In the genomic region with DNA sequence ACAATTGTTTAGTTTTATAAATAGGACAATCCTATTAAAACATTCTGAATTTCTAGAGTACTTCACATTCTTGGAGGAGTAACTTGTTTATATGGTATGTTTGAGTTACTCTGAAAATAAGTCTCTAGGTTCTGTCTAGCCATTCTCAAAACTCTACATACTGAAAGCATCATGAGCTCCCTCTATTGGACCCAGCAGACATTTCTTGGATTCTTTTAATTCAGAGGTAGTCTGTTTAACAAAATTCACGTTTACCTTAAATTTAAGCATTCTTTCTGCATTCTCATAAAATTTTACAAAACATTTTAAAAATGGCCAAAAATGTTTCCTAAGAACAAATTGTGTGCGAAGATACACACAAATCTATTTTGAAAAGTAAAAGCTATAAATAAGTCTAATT, we compare ENCODE assay signal across 10 cellular contexts. TPM values are rescaled to one million over a fixed set of nuclear protein-coding genes. Genes with fewer than 3 reads are reported as not detected.
DNase-seq lines count a peak whose midpoint lies in the region; ATAC-seq, FAIRE-seq and TF ChIP-seq lines count a peak whose summit lies in the region.
"Had no signal": no experiment of that assay in that cellular context is flagged by ENCODE, and none has a peak within 500 bp of the region (broad histone marks: within the 10 kb centered on the region; RNA-seq: fewer than 3 reads in every experiment).

No MANE protein-coding gene starts in this region.

- H3K27ac Mint-ChIP-seq in activated naive CD4-positive, alpha-beta T cell treated with anti-CD3 and anti-CD28 coated beads, Interleukin-2, amount 10 ng/mL, durations not matched to agents 7 days and 5 days: no peak overlapping the region
- H3K27ac Mint-ChIP-seq: CD4-positive, alpha-beta T cell had no signal

- CTCF ChIA-PET in activated naive CD4-positive, alpha-beta T cell treated with anti-CD3 and anti-CD28 coated beads, Interleukin-2, amount 10 ng/mL, durations not matched to agents 7 days and 5 days (lab: Charles Lee): interaction anchor here (0.7 to 2.0 kb wide), 3 partner anchors 9 to 197 kb away, joined by 4 to 5 read pairs (median 4); no protein-coding TSS in a partner anchor

- peaks cover 19% of the 10 kb centered on the region for H3K36me3 Mint-ChIP-seq in activated naive CD4-positive, alpha-beta T cell treated with anti-CD3 and anti-CD28 coated beads, Interleukin-2, amount 10 ng/mL, durations not matched to agents 7 days and 5 days

- H3K79me2 ChIP-seq in parathyroid adenoma: no peaks in the 10 kb centered on the region

- H3K9ac ChIP-seq in parathyroid adenoma: no peak overlapping the region

- no peak for ATAC-seq in HG03520 (IDR thresholded peaks at IDR 0.05; ENCODE audit: unreplicated experiment)

- H3K9me3 Mint-ChIP-seq in activated naive CD4-positive, alpha-beta T cell treated with anti-CD3 and anti-CD28 coated beads, Interleukin-2, amount 10 ng/mL, durations not matched to agents 7 days and 5 days: no peaks in the 10 kb centered on the region
- H3K9me3 Mint-ChIP-seq: CD4-positive, alpha-beta T cell had no signal

- H3K4me1 ChIP-seq in parathyroid adenoma: no peaks in the 10 kb centered on the region

- no peak overlapping the region for H3K4me3 Mint-ChIP-seq in activated naive CD4-positive, alpha-beta T cell treated with anti-CD3 and anti-CD28 coated beads, Interleukin-2, amount 10 ng/mL, durations not matched to agents 7 days and 5 days
- H3K4me3 Mint-ChIP-seq: CD4-positive, alpha-beta T cell had no signal

- H3K27me3 ChIP-seq in bronchial epithelial cell (ENCODE audit: control insufficient read depth, insufficient read depth, low read length) (no peaks in the 10 kb centered on the region), parathyroid adenoma (ENCODE audit: control insufficient read depth, insufficient read depth, low read length) (no peaks in the 10 kb centered on the region)

- FAIRE-seq in bronchial epithelial cell (lab: Jason Lieb, UNC): no peak

- no peak overlapping the region for H3K4me2 ChIP-seq in parathyroid adenoma (ENCODE audit: low read length)

- peaks cover 3% of the 10 kb centered on the region for H3K27me3 Mint-ChIP-seq in activated naive CD4-positive, alpha-beta T cell treated with anti-CD3 and anti-CD28 coated beads, Interleukin-2, amount 10 ng/mL, durations not matched to agents 7 days and 5 days

- H3K9me3 ChIP-seq in parathyroid adenoma (ENCODE audit: control insufficient read depth, low read length): no peaks in the 10 kb centered on the region

- H3K36me3 ChIP-seq in bronchial epithelial cell (ENCODE audit: control insufficient read depth, insufficient read depth, low read length) (peaks cover 2% of the 10 kb centered on the region), parathyroid adenoma (ENCODE audit: control insufficient read depth, insufficient read depth, low read length) (peaks cover 4% of the 10 kb centered on the region)

- DNase-seq in NCI-H748 (lab: John Stamatoyannopoulos, UW; ENCODE audit: unreplicated experiment) (peak; percentile 5), NCI-H748 treated with DMSO at 0.1 percent for 48 hours (lab: John Stamatoyannopoulos, UW) (no peak), NB4 (ENCODE audit: low read depth) (peak; percentile 42), bronchial epithelial cell (ENCODE audit: low read depth) (no peak)
- no peak for DNase-seq in activated naive CD4-positive, alpha-beta T cell treated with anti-CD3 and anti-CD28 coated beads, Interleukin-2, amount 10 ng/mL, durations not matched to agents 7 days and 5 days
- DNase-seq in activated naive CD4-positive, alpha-beta T cell (lab: John Stamatoyannopoulos, UW): no peak
- DNase-seq: CD4-positive, alpha-beta T cell; stimulated activated CD4-positive, alpha-beta T cell treated with anti-CD3 and anti-CD28 coated beads, Interleukin-4, amount 100 ng/mL, for 4 hours had no signal

- H3K4me1 Mint-ChIP-seq in activated naive CD4-positive, alpha-beta T cell treated with anti-CD3 and anti-CD28 coated beads, Interleukin-2, amount 10 ng/mL, durations not matched to agents 7 days and 5 days: peaks cover 2% of the 10 kb centered on the region

- no peak overlapping the region for H3K27ac ChIP-seq in parathyroid adenoma

- no peak for TF ChIP-seq POLR2A in NB4 (IDR thresholded peaks at IDR 0.05; ENCODE audit: extremely low read depth, insufficient read length)

- H3K4me3 ChIP-seq in NB4 (ENCODE audit: low read depth, low read length): no peak overlapping the region
- no peak overlapping the region for H3K4me3 ChIP-seq in bronchial epithelial cell (ENCODE audit: low read depth, low read length)
- no peak overlapping the region for H3K4me3 ChIP-seq in parathyroid adenoma (ENCODE audit: low read depth, low read length)

- no peak overlapping the region for H2AFZ ChIP-seq in parathyroid adenoma

- peak; percentile 47 for TF ChIP-seq CTCF in NB4 (IDR thresholded peaks at IDR 0.05; ENCODE audit: low read depth, low read length)
- TF ChIP-seq CTCF in bronchial epithelial cell (IDR thresholded peaks at IDR 0.05; ENCODE audit: insufficient read depth, low read length, severe bottlenecking): peak; percentile 23
- peak; percentile 7 for TF ChIP-seq CTCF in parathyroid adenoma (IDR thresholded peaks at IDR 0.05)

RNA-seq across cellular contexts. Expression of a gene that starts 15.3 kb away (rescaled TPM):
- not detected in 2 replicates for total RNA-seq in bronchial epithelial cell
- total RNA-seq: CD4-positive, alpha-beta T cell had no signal

RNA-seq across cellular contexts. Expression of a gene that starts 45.5 kb away (rescaled TPM):
- total RNA-seq in bronchial epithelial cell: 20.0 and 21.8 TPM in 2 replicates

Comparison
In these comparisons a context has a peak if more than half of its experiments do, and no peak if none do; other contexts are left out.
1. DNase-seq: peak in NCI-H748 (single experiment) and NB4 (single experiment); none in NCI-H748 treated with DMSO at 0.1 percent for 48 hours (single experiment), bronchial epithelial cell (single experiment), activated naive CD4-positive, alpha-beta T cell treated with anti-CD3 and anti-CD28 coated beads, Interleukin-2, amount 10 ng/mL, durations not matched to agents 7 days and 5 days (single experiment) and activated naive CD4-positive, alpha-beta T cell (0 of 4).
2. Peak in every context shown above with its lines, with median percentiles within 50 percentile points of each other: CTCF ChIP-seq.